18 cellular contexts compared by ENCODE assay signal in genomic region chr1:26728645-26729044, GRCh38. TPM values are rescaled to one million over a fixed set of nuclear protein-coding genes. Genes with fewer than 3 reads are reported as not detected.
DNase-seq lines count a peak whose midpoint lies in the region; ATAC-seq and TF ChIP-seq lines count a peak whose summit lies in the region.
"Had no signal": no experiment of that assay in that cellular context is flagged by ENCODE, and none has a peak within 500 bp of the region (broad histone marks: within the 10 kb centered on the region; RNA-seq: fewer than 3 reads in every experiment).

No MANE protein-coding gene starts in this region.

- no peak overlapping the region for H3K9ac ChIP-seq in PC-3 (ENCODE audit: low read length)
- no peak overlapping the region for H3K9ac ChIP-seq in smooth muscle cell (ENCODE audit: low read depth)

- H3K9me3 Mint-ChIP-seq in activated naive CD4-positive, alpha-beta T cell treated with anti-CD3 and anti-CD28 coated beads, Interleukin-2, amount 10 ng/mL, durations not matched to agents 7 days and 5 days: no peaks in the 10 kb centered on the region
- no peaks in the 10 kb centered on the region for H3K9me3 Mint-ChIP-seq in endothelial cell (ENCODE audit: unreplicated experiment)

- TF ChIP-seq CTCF in PC-3 (conservative IDR thresholded peaks at IDR 0.05; ENCODE audit: low read depth, low read length) (no peak), endothelial cell (IDR thresholded peaks at IDR 0.05; ENCODE audit: unreplicated experiment) (no peak), smooth muscle cell (IDR thresholded peaks at IDR 0.05; ENCODE audit: borderline replicate concordance, insufficient read depth, poor library complexity, severe bottlenecking) (no peak)

- H4K20me1 ChIP-seq in PC-3 (ENCODE audit: low read length) (peaks cover 43% of the 10 kb centered on the region), smooth muscle cell (ENCODE audit: low read depth) (peaks cover 100% of the 10 kb centered on the region)

- no peak overlapping the region for H3K4me3 Mint-ChIP-seq in activated naive CD4-positive, alpha-beta T cell treated with anti-CD3 and anti-CD28 coated beads, Interleukin-2, amount 10 ng/mL, durations not matched to agents 7 days and 5 days
- no peak overlapping the region for H3K4me3 Mint-ChIP-seq in endothelial cell (ENCODE audit: unreplicated experiment)

- H3K9me2 ChIP-seq in PC-3 (replicated peaks; ENCODE audit: low read length): no peaks in the 10 kb centered on the region

- no TSS peak for BruUV-seq in PC-3 (replicated peaks; lab: Mats Ljungman, UMichigan)

- peaks cover 96% of the 10 kb centered on the region for H3K79me2 ChIP-seq in PC-3 (ENCODE audit: low read length)
- peaks cover 93% of the 10 kb centered on the region for H3K79me2 ChIP-seq in smooth muscle cell (ENCODE audit: low read depth)

- no peaks in the 10 kb centered on the region for H3K27me3 Mint-ChIP-seq in activated naive CD4-positive, alpha-beta T cell treated with anti-CD3 and anti-CD28 coated beads, Interleukin-2, amount 10 ng/mL, durations not matched to agents 7 days and 5 days
- peaks cover 7% of the 10 kb centered on the region for H3K27me3 Mint-ChIP-seq in endothelial cell (ENCODE audit: unreplicated experiment)

- POLR2A ChIA-PET in PC-3 (lab: Charles Lee; ENCODE audit: unreplicated experiment): interaction anchor here (0.6 kb wide), 1 partner anchor 139 kb away, joined by 3 read pairs; no protein-coding TSS in a partner anchor

- H3F3A ChIP-seq in PC-3 (ENCODE audit: low read length, unreplicated experiment): peaks cover 2% of the 10 kb centered on the region
- peaks cover 5% of the 10 kb centered on the region for H3F3A ChIP-seq in smooth muscle cell (ENCODE audit: low read depth)

- H2AFZ ChIP-seq in PC-3 (ENCODE audit: low read length): no peak overlapping the region
- no peak overlapping the region for H2AFZ ChIP-seq in smooth muscle cell (ENCODE audit: low read depth)

- H3K27ac ChIP-seq in PC-3 (ENCODE audit: low read length) (no peak overlapping the region), smooth muscle cell (ENCODE audit: low read depth) (peak overlapping the region; percentile 25)
- H3K27ac ChIP-seq: esophagus muscularis mucosa, gastroesophageal sphincter, thyroid gland had no signal

- no peaks in the 10 kb centered on the region for H3K27me3 ChIP-seq in PC-3 (ENCODE audit: low read length)
- H3K27me3 ChIP-seq in smooth muscle cell (ENCODE audit: low read depth): no peaks in the 10 kb centered on the region
- H3K27me3 ChIP-seq: dorsolateral prefrontal cortex, esophagus muscularis mucosa, gastroesophageal sphincter, thyroid gland had no signal

- H3K4me3 ChIP-seq in PC-3 (ENCODE audit: low read length) (peak overlapping the region; percentile 6; the same call in 1 of the 2 replicates), smooth muscle cell (no peak overlapping the region)
- H3K4me3 ChIP-seq: dorsolateral prefrontal cortex, esophagus muscularis mucosa, gastroesophageal sphincter, thyroid gland had no signal

- intact Hi-C loops in PC-3 (cut with micrococcal nuclease): no loop called here

- H3K4me2 ChIP-seq in PC-3 (ENCODE audit: low read length): peak overlapping the region; percentile 49
- H3K4me2 ChIP-seq in smooth muscle cell: no peak overlapping the region

- H3K4me1 ChIP-seq in PC-3 (ENCODE audit: insufficient read depth, low read length) (peaks cover 54% of the 10 kb centered on the region), smooth muscle cell (ENCODE audit: low read depth) (peaks cover 37% of the 10 kb centered on the region)

- peaks cover 51% of the 10 kb centered on the region for H3K36me3 Mint-ChIP-seq in activated naive CD4-positive, alpha-beta T cell treated with anti-CD3 and anti-CD28 coated beads, Interleukin-2, amount 10 ng/mL, durations not matched to agents 7 days and 5 days
- H3K36me3 Mint-ChIP-seq in endothelial cell (ENCODE audit: low read depth, unreplicated experiment): peaks cover 21% of the 10 kb centered on the region

- CTCF ChIA-PET in activated naive CD4-positive, alpha-beta T cell treated with anti-CD3 and anti-CD28 coated beads, Interleukin-2, amount 10 ng/mL, durations not matched to agents 7 days and 5 days (lab: Charles Lee): no interaction called here
- CTCF ChIA-PET in PC-3 (lab: Charles Lee): interaction anchor here (0.5 kb wide), 1 partner anchor 127 kb away, joined by 3 read pairs; no protein-coding TSS in a partner anchor

- no peaks in the 10 kb centered on the region for H3K9me3 ChIP-seq in PC-3 (ENCODE audit: low read length)
- no peaks in the 10 kb centered on the region for H3K9me3 ChIP-seq in smooth muscle cell (replicated peaks; ENCODE audit: low read depth)
- H3K9me3 ChIP-seq: esophagus muscularis mucosa, gastroesophageal sphincter, thyroid gland had no signal

- peaks cover 40% of the 10 kb centered on the region for H3K36me3 ChIP-seq in PC-3 (ENCODE audit: low read depth, low read length)
- H3K36me3 ChIP-seq in smooth muscle cell (ENCODE audit: low read depth): no peaks in the 10 kb centered on the region

- 89% methylated on average over 1 of the region's 1 CpG for WGBS in smooth muscle cell (ENCODE audit: low lambda C conversion rate)

- DNase-seq in activated naive CD4-positive, alpha-beta T cell treated with anti-CD3 and anti-CD28 coated beads, Interleukin-2, amount 10 ng/mL, durations not matched to agents 7 days and 5 days: no peak
- DNase-seq in activated naive CD4-positive, alpha-beta T cell (lab: John Stamatoyannopoulos, UW): no peak
- peak; percentile 65 for DNase-seq in PC-3
- no peak for DNase-seq in endothelial cell (ENCODE audit: low spot score)
- DNase-seq in smooth muscle cell (lab: John Stamatoyannopoulos, UW; ENCODE audit: unreplicated experiment): no peak
- DNase-seq in NCI-H526 treated with DMSO at 0.1 percent for 48 hours (lab: John Stamatoyannopoulos, UW): no peak
- DNase-seq in NCI-H2171 treated with DMSO at 0.1 percent for 48 hours (lab: John Stamatoyannopoulos, UW): no peak
- DNase-seq in stimulated activated naive CD4-positive, alpha-beta T cell (lab: John Stamatoyannopoulos, UW): no peak
- DNase-seq: caudate nucleus, dorsolateral prefrontal cortex, left cardiac atrium, midbrain, MV-4-11, NCI-H187 treated with DMSO at 0.1 percent for 48 hours, NCI-H446, thyroid gland had no signal

- peaks cover 68% of the 10 kb centered on the region for H3K4me1 Mint-ChIP-seq in activated naive CD4-positive, alpha-beta T cell treated with anti-CD3 and anti-CD28 coated beads, Interleukin-2, amount 10 ng/mL, durations not matched to agents 7 days and 5 days
- H3K4me1 Mint-ChIP-seq in endothelial cell (ENCODE audit: unreplicated experiment): peaks cover 59% of the 10 kb centered on the region

- peak overlapping the region; percentile 64 for H3K27ac Mint-ChIP-seq in activated naive CD4-positive, alpha-beta T cell treated with anti-CD3 and anti-CD28 coated beads, Interleukin-2, amount 10 ng/mL, durations not matched to agents 7 days and 5 days
- H3K27ac Mint-ChIP-seq in endothelial cell (ENCODE audit: unreplicated experiment): peak overlapping the region; percentile 3

- no peak for ATAC-seq in PC-3
- ATAC-seq: gastroesophageal sphincter, left cardiac atrium had no signal

RNA-seq across cellular contexts. Expression of gene ARID1A, which starts 32.8 kb away (rescaled TPM):
- total RNA-seq in PC-3 (2014; rRNA removed) (43.8 and 78.0 TPM in 2 replicates), endothelial cell (ENCODE audit: unreplicated experiment) (115 TPM), smooth muscle cell (30.4 and 33.1 TPM in 2 replicates)
- polyA plus RNA-seq in smooth muscle cell: 17.5 and 24.9 TPM in 2 replicates

RNA-seq across cellular contexts. Expression of gene PIGV, which starts 59.1 kb away (rescaled TPM):
- 6.0 and 8.8 TPM in 2 replicates for total RNA-seq in PC-3 (2014; rRNA removed)
- 7.6 TPM for total RNA-seq in endothelial cell (ENCODE audit: unreplicated experiment)
- total RNA-seq in smooth muscle cell: 9.9 and 13.8 TPM in 2 replicates
- 8.7 and 9.4 TPM in 2 replicates for polyA plus RNA-seq in smooth muscle cell
